ENCODE assay signal across 8 cellular contexts in the genomic region with DNA sequence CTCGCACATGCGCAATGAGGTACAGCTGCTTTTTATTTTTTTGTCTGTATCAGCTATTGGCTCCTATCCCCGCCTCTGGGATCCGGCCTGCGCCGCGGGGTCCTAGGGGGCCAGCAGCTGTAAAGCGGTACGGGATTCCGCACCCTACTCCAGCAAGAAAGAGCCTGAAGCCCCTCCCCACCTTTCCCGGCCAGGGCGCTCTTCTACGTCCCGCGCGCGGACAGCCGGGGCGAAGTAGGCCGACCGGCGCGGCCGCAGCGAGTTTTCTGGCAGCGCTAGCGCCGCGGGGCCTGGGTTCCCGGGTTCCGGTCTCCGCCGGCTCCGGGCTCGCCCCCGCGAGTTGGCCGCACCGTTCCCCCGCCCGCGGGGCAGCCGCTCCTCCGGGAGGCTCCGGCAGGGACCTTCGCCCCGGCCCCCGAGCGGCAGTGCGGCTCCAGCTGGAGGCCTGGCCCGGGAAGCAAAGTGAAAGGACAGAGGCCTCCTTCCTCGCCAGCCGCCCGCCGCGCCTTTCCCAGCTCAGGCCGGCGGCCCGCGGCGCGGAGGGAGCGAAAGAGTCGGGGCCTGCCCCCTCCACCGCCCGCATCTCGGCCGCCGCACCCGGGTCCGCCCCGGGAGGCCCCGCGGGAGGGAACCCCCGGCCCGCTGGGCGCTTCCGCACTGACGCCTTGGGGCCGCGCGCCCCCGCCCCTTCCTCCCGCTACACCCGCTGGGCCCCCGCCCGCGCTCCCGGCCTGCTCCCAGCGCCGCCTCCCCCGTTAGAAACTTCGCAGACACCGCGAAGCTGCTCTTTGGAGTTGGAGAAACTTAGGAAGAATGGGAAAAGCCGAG. TPM values are rescaled to one million over a fixed set of nuclear protein-coding genes. Genes with fewer than 3 reads are reported as not detected.
A peak's percentile ranks its signal among the peaks of the same experiment; 100 is the strongest.
DNase-seq lines count a peak whose midpoint lies in the region; ATAC-seq and TF ChIP-seq lines count a peak whose summit lies in the region.

No MANE protein-coding gene starts in this region.

- H3K56ac ChIP-seq in mesendoderm (ENCODE audit: low read length) = peak overlapping the region; percentile 77

- peaks cover 5% of the 10 kb centered on the region for H3K36me3 Mint-ChIP-seq in activated CD4-positive, alpha-beta memory T cell treated with anti-CD3 and anti-CD28 coated beads, Interleukin-2, amount 10 ng/mL, durations not matched to agents 7 days and 5 days (ENCODE audit: low read depth)
- H3K36me3 Mint-ChIP-seq in endothelial cell (ENCODE audit: low read depth, unreplicated experiment) = no peaks in the 10 kb centered on the region

- H3K27ac Mint-ChIP-seq in activated CD4-positive, alpha-beta memory T cell treated with anti-CD3 and anti-CD28 coated beads, Interleukin-2, amount 10 ng/mL, durations not matched to agents 7 days and 5 days = peak overlapping the region; percentile 95
- H3K27ac Mint-ChIP-seq in endothelial cell (ENCODE audit: unreplicated experiment) = peak overlapping the region; percentile 84

- peaks cover 56% of the 10 kb centered on the region for H3K4me1 Mint-ChIP-seq in activated CD4-positive, alpha-beta memory T cell treated with anti-CD3 and anti-CD28 coated beads, Interleukin-2, amount 10 ng/mL, durations not matched to agents 7 days and 5 days
- H3K4me1 Mint-ChIP-seq in endothelial cell (ENCODE audit: unreplicated experiment) = peaks cover 7% of the 10 kb centered on the region

- peak overlapping the region; percentile 16 for H3K18ac ChIP-seq in mesendoderm (ENCODE audit: low read length)

- no CpG with 5 or more reads among the region's 96 CpGs for WGBS in mesendoderm (ENCODE audit: extremely low coverage, insufficient coverage, low lambda C conversion rate)

- no peak overlapping the region for H4K8ac ChIP-seq in mesendoderm (ENCODE audit: low read depth, low read length)

- ATAC-seq in GM18502 (IDR thresholded peaks at IDR 0.05; ENCODE audit: poor library complexity, unreplicated experiment) = peak; percentile 41
- peak; percentile 30 for ATAC-seq in HG02938 (IDR thresholded peaks at IDR 0.05; ENCODE audit: unreplicated experiment)

- no peak overlapping the region for H2BK120ac ChIP-seq in mesendoderm (ENCODE audit: low read depth, low read length)

- H2AK5ac ChIP-seq in mesendoderm (ENCODE audit: low read length) = no peak overlapping the region

- H3K4ac ChIP-seq in mesendoderm (ENCODE audit: low read depth, low read length) = no peak overlapping the region

- H2BK5ac ChIP-seq in mesendoderm (ENCODE audit: low read length) = no peak overlapping the region

- H3K4me3 Mint-ChIP-seq in activated CD4-positive, alpha-beta memory T cell treated with anti-CD3 and anti-CD28 coated beads, Interleukin-2, amount 10 ng/mL, durations not matched to agents 7 days and 5 days = peak overlapping the region; percentile 85
- H3K4me3 Mint-ChIP-seq in endothelial cell (ENCODE audit: unreplicated experiment) = peak overlapping the region; percentile 93

- no peak for DNase-seq in AG09309 (ENCODE audit: low read depth)
- peak; percentile 51 for DNase-seq in NCI-H2171 (lab: John Stamatoyannopoulos, UW)
- peak; percentile 72 for DNase-seq in activated CD4-positive, alpha-beta memory T cell treated with anti-CD3 and anti-CD28 coated beads, Interleukin-2, amount 10 ng/mL, durations not matched to agents 7 days and 5 days
- DNase-seq in endothelial cell (ENCODE audit: low spot score) = peak; percentile 69
- peak; percentile 67 for DNase-seq in mesendoderm
- peak; percentile 49 for DNase-seq in superior temporal gyrus (ENCODE audit: extremely low spot score)

- CTCF ChIA-PET in activated CD4-positive, alpha-beta memory T cell treated with anti-CD3 and anti-CD28 coated beads, Interleukin-2, amount 10 ng/mL, durations not matched to agents 7 days and 5 days (lab: Charles Lee) = interaction anchor here (0.7 to 2.1 kb wide), 13 partner anchors 13 to 845 kb away, joined by 3 to 13 read pairs (median 4); partner anchors contain the start of genes COMMD3 and DNAJC1

- H3K27me3 ChIP-seq in mesendoderm (ENCODE audit: insufficient read depth, low read length, poor library complexity) = peaks cover 53% of the 10 kb centered on the region

- H3K4me1 ChIP-seq in mesendoderm (ENCODE audit: control insufficient read depth, low read depth, low read length) = no peaks in the 10 kb centered on the region

- H3K4me3 ChIP-seq in AG09309 (ENCODE audit: control insufficient read depth, low read depth, low read length) (peak overlapping the region; percentile 61), mesendoderm (ENCODE audit: low read length) (peak overlapping the region; percentile 35)

- no peaks in the 10 kb centered on the region for H3K36me3 ChIP-seq in mesendoderm (ENCODE audit: control insufficient read depth, insufficient read depth, low read length)

- TF ChIP-seq CTCF in AG09309 (IDR thresholded peaks at IDR 0.05; ENCODE audit: control insufficient read depth, insufficient read depth, low read depth, low read length, missing control alignments) (no peak), endothelial cell (IDR thresholded peaks at IDR 0.05; ENCODE audit: unreplicated experiment) (no peak)

- no peaks in the 10 kb centered on the region for H3K9me3 Mint-ChIP-seq in activated CD4-positive, alpha-beta memory T cell treated with anti-CD3 and anti-CD28 coated beads, Interleukin-2, amount 10 ng/mL, durations not matched to agents 7 days and 5 days
- H3K9me3 Mint-ChIP-seq in endothelial cell (ENCODE audit: unreplicated experiment) = no peaks in the 10 kb centered on the region

- H4K5ac ChIP-seq in mesendoderm (ENCODE audit: low read length) = no peak overlapping the region

- H3K79me2 ChIP-seq in mesendoderm (ENCODE audit: control insufficient read depth, insufficient read depth, low read length) = no peaks in the 10 kb centered on the region

- no peaks in the 10 kb centered on the region for H3K79me1 ChIP-seq in mesendoderm (ENCODE audit: low read length)

- H2BK15ac ChIP-seq in mesendoderm (replicated peaks; ENCODE audit: low read depth) = no peak overlapping the region

- H3K9ac ChIP-seq in mesendoderm (ENCODE audit: low read length) = peak overlapping the region; percentile 64

- H3K23ac ChIP-seq in mesendoderm (ENCODE audit: low read length) = no peak overlapping the region

- H3K27me3 Mint-ChIP-seq in activated CD4-positive, alpha-beta memory T cell treated with anti-CD3 and anti-CD28 coated beads, Interleukin-2, amount 10 ng/mL, durations not matched to agents 7 days and 5 days = peaks cover 69% of the 10 kb centered on the region
- peaks cover 24% of the 10 kb centered on the region for H3K27me3 Mint-ChIP-seq in endothelial cell (ENCODE audit: unreplicated experiment)

- H3K27ac ChIP-seq in mesendoderm (ENCODE audit: low read depth, low read length) = no peak overlapping the region

- peak overlapping the region; percentile 58 for H3K4me2 ChIP-seq in mesendoderm (ENCODE audit: low read length)

- POLR2A ChIA-PET in activated CD4-positive, alpha-beta memory T cell treated with anti-CD3 and anti-CD28 coated beads, Interleukin-2, amount 10 ng/mL, durations not matched to agents 7 days and 5 days (lab: Charles Lee) = interaction anchor here (0.6 to 2.5 kb wide), 36 partner anchors 8 to 844 kb away, joined by 3 to 24 read pairs (median 3); partner anchors contain the start of genes DNAJC1, MLLT10 and PIP4K2A

RNA-seq across cellular contexts. Expression of gene SPAG6, which starts 4.7 kb away (rescaled TPM):
- 1 to 10 TPM; 1.2 to 1.4 TPM for total RNA-seq in activated CD4-positive, alpha-beta memory T cell treated with anti-CD3 and anti-CD28 coated beads, Interleukin-2, amount 10 ng/mL, durations not matched to agents 7 days and 5 days
- total RNA-seq in endothelial cell (ENCODE audit: unreplicated experiment) = 0.46 TPM
- polyA plus RNA-seq in mesendoderm (2013, experiment 1 of 2) = 0.10 TPM
- polyA plus RNA-seq in mesendoderm (2013, experiment 2 of 2) = 0.06 TPM

RNA-seq across cellular contexts. Expression of gene BMI1, which starts 19.7 kb away (rescaled TPM):
- total RNA-seq in activated CD4-positive, alpha-beta memory T cell treated with anti-CD3 and anti-CD28 coated beads, Interleukin-2, amount 10 ng/mL, durations not matched to agents 7 days and 5 days = 10 to 100 TPM; 64.0 to 66.5 TPM
- 23.6 TPM for total RNA-seq in endothelial cell (ENCODE audit: unreplicated experiment)
- polyA plus RNA-seq in mesendoderm (2013, experiment 1 of 2) = 5.0 TPM
- polyA plus RNA-seq in mesendoderm (2013, experiment 2 of 2) = 4.8 TPM

RNA-seq across cellular contexts. Expression of gene COMMD3, which starts 24.4 kb away (rescaled TPM):
- 10 to 100 TPM; 82.6 to 97.0 TPM for total RNA-seq in activated CD4-positive, alpha-beta memory T cell treated with anti-CD3 and anti-CD28 coated beads, Interleukin-2, amount 10 ng/mL, durations not matched to agents 7 days and 5 days
- 42.3 TPM for total RNA-seq in endothelial cell (ENCODE audit: unreplicated experiment)
- 3.0 TPM for polyA plus RNA-seq in mesendoderm (2013, experiment 1 of 2)
- 2.8 TPM for polyA plus RNA-seq in mesendoderm (2013, experiment 2 of 2)
